Comparison of ENCODE assay signal across 1 cellular context in the genomic region with DNA sequence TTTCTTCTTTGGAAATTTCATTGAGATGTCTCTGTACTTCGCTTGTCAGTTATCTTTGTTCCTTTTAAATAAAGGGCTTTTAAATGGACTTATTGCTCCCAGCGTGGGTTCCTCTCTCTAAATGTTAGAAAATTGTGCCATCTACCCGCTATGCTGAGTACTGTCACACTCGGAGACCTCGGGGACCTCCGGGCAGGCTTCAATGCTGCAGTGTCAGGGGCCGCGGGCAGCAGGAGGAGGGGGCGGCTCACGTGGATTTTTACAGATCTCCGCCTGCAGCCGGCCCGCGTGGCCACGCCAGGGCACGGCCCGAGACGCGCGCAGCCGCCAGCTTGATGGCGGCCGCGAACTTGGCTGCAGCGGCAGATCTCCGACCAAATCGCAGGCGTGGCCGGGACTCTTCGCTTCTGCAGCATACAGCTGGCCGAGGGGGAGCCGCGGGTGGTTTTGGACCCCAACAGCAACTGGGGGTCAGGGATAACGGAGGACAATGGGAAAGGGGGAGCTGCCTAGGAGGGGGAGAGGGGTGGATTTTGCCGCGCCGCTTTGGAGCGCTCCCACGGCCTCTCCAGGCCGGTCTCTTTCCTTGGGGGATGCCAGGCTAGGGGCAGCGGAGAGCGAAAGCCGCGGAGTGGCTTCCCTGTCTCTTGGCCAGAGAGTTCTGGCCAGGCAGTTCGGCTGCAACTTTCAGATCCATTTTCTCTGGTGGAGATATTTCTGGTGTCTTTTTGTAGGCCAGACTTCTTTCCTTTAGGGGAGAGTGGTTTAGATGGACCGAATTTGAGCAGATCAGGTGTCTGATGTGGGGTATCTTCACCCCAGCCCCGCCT.
TF ChIP-seq lines count a peak whose summit lies in the region.

No MANE protein-coding gene starts in this region.

TF ChIP-seq in GM12878, 131 proteins besides CTCF, POLR2A, EP300 and RAD21 (continued from another document and continues in another):
- TF ChIP-seq, protein P1, sequence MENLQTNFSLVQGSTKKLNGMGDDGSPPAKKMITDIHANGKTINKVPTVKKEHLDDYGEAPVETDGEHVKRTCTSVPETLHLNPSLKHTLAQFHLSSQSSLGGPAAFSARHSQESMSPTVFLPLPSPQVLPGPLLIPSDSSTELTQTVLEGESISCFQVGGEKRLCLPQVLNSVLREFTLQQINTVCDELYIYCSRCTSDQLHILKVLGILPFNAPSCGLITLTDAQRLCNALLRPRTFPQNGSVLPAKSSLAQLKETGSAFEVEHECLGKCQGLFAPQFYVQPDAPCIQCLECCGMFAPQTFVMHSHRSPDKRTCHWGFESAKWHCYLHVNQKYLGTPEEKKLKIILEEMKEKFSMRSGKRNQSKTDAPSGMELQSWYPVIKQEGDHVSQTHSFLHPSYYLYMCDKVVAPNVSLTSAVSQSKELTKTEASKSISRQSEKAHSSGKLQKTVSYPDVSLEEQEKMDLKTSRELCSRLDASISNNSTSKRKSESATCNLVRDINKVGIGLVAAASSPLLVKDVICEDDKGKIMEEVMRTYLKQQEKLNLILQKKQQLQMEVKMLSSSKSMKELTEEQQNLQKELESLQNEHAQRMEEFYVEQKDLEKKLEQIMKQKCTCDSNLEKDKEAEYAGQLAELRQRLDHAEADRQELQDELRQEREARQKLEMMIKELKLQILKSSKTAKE (IDR thresholded peaks at IDR 0.05; ENCODE audit: low read depth, poor library complexity, severe bottlenecking), result peak; percentile 24
- no peak for TF ChIP-seq FOXK2 (IDR thresholded peaks at IDR 0.05)
- no peak; the same call in 1 of the 2 replicates for TF ChIP-seq BMI1 (IDR thresholded peaks at IDR 0.05; ENCODE audit: borderline replicate concordance)
- TF ChIP-seq, protein P2, sequence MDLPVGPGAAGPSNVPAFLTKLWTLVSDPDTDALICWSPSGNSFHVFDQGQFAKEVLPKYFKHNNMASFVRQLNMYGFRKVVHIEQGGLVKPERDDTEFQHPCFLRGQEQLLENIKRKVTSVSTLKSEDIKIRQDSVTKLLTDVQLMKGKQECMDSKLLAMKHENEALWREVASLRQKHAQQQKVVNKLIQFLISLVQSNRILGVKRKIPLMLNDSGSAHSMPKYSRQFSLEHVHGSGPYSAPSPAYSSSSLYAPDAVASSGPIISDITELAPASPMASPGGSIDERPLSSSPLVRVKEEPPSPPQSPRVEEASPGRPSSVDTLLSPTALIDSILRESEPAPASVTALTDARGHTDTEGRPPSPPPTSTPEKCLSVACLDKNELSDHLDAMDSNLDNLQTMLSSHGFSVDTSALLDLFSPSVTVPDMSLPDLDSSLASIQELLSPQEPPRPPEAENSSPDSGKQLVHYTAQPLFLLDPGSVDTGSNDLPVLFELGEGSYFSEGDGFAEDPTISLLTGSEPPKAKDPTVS (IDR thresholded peaks at IDR 0.05; ENCODE audit: low read depth, low read length), result no peak
- TF ChIP-seq ASH2L (IDR thresholded peaks at IDR 0.05; ENCODE audit: borderline replicate concordance, low read depth), result no peak
- no peak for TF ChIP-seq NFXL1 (IDR thresholded peaks at IDR 0.05; ENCODE audit: borderline replicate concordance)
- TF ChIP-seq NR2C2 (IDR thresholded peaks at IDR 0.05; ENCODE audit: borderline replicate concordance, control insufficient read depth, insufficient read length, low read depth), result no peak
- no peak for TF ChIP-seq CBX3 (IDR thresholded peaks at IDR 0.05; ENCODE audit: borderline replicate concordance, low read depth)
- TF ChIP-seq, protein P3, sequence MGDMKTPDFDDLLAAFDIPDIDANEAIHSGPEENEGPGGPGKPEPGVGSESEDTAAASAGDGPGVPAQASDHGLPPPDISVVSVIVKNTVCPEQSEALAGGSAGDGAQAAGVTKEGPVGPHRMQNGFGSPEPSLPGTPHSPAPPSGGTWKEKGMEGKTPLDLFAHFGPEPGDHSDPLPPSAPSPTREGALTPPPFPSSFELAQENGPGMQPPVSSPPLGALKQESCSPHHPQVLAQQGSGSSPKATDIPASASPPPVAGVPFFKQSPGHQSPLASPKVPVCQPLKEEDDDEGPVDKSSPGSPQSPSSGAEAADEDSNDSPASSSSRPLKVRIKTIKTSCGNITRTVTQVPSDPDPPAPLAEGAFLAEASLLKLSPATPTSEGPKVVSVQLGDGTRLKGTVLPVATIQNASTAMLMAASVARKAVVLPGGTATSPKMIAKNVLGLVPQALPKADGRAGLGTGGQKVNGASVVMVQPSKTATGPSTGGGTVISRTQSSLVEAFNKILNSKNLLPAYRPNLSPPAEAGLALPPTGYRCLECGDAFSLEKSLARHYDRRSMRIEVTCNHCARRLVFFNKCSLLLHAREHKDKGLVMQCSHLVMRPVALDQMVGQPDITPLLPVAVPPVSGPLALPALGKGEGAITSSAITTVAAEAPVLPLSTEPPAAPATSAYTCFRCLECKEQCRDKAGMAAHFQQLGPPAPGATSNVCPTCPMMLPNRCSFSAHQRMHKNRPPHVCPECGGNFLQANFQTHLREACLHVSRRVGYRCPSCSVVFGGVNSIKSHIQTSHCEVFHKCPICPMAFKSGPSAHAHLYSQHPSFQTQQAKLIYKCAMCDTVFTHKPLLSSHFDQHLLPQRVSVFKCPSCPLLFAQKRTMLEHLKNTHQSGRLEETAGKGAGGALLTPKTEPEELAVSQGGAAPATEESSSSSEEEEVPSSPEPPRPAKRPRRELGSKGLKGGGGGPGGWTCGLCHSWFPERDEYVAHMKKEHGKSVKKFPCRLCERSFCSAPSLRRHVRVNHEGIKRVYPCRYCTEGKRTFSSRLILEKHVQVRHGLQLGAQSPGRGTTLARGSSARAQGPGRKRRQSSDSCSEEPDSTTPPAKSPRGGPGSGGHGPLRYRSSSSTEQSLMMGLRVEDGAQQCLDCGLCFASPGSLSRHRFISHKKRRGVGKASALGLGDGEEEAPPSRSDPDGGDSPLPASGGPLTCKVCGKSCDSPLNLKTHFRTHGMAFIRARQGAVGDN (IDR thresholded peaks at IDR 0.05), result peak; percentile 89
- peak; percentile 85 to 88 for TF ChIP-seq BHLHE40 (IDR thresholded peaks at IDR 0.05; ENCODE audit: borderline replicate concordance in 1 of 2, low read depth in 2 of 2, low read length in 1 of 2)
- TF ChIP-seq PAX5 (IDR thresholded peaks at IDR 0.05; ENCODE audit: borderline replicate concordance, low read depth, low read length), result no peak
- 0 out of 2 replicates have a peak, but pooled peaks have one; percentile 49 for TF ChIP-seq RB1 (IDR thresholded peaks at IDR 0.05; ENCODE audit: borderline replicate concordance)
- no peak for TF ChIP-seq CREB1 (IDR thresholded peaks at IDR 0.05; ENCODE audit: low read depth)
- TF ChIP-seq CBX5 (IDR thresholded peaks at IDR 0.05; ENCODE audit: low read depth), result no peak
- peak; percentile 72; the same call in 1 of the 2 replicates for TF ChIP-seq ZSCAN29 (IDR thresholded peaks at IDR 0.05)
- TF ChIP-seq ZNF217 (IDR thresholded peaks at IDR 0.05), result no peak
- no peak for TF ChIP-seq SMAD1 (IDR thresholded peaks at IDR 0.05; ENCODE audit: low read depth, partially characterized antibody)
- TF ChIP-seq ESRRA (IDR thresholded peaks at IDR 0.05; ENCODE audit: low read length), result no peak
- TF ChIP-seq YBX1 (IDR thresholded peaks at IDR 0.05), result no peak
- no peak for TF ChIP-seq TBL1XR1 (IDR thresholded peaks at IDR 0.05; ENCODE audit: low read depth, low read length)
- TF ChIP-seq ZNF24 (IDR thresholded peaks at IDR 0.05), result no peak; the same call in 1 of the 2 replicates
- TF ChIP-seq, protein P4, sequence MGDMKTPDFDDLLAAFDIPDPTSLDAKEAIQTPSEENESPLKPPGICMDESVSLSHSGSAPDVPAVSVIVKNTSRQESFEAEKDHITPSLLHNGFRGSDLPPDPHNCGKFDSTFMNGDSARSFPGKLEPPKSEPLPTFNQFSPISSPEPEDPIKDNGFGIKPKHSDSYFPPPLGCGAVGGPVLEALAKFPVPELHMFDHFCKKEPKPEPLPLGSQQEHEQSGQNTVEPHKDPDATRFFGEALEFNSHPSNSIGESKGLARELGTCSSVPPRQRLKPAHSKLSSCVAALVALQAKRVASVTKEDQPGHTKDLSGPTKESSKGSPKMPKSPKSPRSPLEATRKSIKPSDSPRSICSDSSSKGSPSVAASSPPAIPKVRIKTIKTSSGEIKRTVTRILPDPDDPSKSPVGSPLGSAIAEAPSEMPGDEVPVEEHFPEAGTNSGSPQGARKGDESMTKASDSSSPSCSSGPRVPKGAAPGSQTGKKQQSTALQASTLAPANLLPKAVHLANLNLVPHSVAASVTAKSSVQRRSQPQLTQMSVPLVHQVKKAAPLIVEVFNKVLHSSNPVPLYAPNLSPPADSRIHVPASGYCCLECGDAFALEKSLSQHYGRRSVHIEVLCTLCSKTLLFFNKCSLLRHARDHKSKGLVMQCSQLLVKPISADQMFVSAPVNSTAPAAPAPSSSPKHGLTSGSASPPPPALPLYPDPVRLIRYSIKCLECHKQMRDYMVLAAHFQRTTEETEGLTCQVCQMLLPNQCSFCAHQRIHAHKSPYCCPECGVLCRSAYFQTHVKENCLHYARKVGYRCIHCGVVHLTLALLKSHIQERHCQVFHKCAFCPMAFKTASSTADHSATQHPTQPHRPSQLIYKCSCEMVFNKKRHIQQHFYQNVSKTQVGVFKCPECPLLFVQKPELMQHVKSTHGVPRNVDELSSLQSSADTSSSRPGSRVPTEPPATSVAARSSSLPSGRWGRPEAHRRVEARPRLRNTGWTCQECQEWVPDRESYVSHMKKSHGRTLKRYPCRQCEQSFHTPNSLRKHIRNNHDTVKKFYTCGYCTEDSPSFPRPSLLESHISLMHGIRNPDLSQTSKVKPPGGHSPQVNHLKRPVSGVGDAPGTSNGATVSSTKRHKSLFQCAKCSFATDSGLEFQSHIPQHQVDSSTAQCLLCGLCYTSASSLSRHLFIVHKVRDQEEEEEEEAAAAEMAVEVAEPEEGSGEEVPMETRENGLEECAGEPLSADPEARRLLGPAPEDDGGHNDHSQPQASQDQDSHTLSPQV (IDR thresholded peaks at IDR 0.05), result 0 out of 2 replicates have a peak, but pooled peaks have one; percentile 62
- TF ChIP-seq, protein P5, sequence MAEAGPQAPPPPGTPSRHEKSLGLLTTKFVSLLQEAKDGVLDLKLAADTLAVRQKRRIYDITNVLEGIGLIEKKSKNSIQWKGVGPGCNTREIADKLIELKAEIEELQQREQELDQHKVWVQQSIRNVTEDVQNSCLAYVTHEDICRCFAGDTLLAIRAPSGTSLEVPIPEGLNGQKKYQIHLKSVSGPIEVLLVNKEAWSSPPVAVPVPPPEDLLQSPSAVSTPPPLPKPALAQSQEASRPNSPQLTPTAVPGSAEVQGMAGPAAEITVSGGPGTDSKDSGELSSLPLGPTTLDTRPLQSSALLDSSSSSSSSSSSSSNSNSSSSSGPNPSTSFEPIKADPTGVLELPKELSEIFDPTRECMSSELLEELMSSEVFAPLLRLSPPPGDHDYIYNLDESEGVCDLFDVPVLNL (IDR thresholded peaks at IDR 0.05; ENCODE audit: low read depth, low read length), result no peak
- TF ChIP-seq DPF2 (IDR thresholded peaks at IDR 0.05), result no peak; the same call in 1 of the 2 replicates
- no peak for TF ChIP-seq SUZ12 (IDR thresholded peaks at IDR 0.05; ENCODE audit: unreplicated experiment)
- TF ChIP-seq, protein P6, sequence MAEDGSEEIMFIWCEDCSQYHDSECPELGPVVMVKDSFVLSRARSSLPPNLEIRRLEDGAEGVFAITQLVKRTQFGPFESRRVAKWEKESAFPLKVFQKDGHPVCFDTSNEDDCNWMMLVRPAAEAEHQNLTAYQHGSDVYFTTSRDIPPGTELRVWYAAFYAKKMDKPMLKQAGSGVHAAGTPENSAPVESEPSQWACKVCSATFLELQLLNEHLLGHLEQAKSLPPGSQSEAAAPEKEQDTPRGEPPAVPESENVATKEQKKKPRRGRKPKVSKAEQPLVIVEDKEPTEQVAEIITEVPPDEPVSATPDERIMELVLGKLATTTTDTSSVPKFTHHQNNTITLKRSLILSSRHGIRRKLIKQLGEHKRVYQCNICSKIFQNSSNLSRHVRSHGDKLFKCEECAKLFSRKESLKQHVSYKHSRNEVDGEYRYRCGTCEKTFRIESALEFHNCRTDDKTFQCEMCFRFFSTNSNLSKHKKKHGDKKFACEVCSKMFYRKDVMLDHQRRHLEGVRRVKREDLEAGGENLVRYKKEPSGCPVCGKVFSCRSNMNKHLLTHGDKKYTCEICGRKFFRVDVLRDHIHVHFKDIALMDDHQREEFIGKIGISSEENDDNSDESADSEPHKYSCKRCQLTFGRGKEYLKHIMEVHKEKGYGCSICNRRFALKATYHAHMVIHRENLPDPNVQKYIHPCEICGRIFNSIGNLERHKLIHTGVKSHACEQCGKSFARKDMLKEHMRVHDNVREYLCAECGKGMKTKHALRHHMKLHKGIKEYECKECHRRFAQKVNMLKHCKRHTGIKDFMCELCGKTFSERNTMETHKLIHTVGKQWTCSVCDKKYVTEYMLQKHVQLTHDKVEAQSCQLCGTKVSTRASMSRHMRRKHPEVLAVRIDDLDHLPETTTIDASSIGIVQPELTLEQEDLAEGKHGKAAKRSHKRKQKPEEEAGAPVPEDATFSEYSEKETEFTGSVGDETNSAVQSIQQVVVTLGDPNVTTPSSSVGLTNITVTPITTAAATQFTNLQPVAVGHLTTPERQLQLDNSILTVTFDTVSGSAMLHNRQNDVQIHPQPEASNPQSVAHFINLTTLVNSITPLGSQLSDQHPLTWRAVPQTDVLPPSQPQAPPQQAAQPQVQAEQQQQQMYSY (CRISPR knock-in tag; IDR thresholded peaks at IDR 0.05), result no peak
- TF ChIP-seq RCOR1 (conservative IDR thresholded peaks at IDR 0.05; ENCODE audit: low read depth, low read length), result no peak
- TF ChIP-seq, protein P7, sequence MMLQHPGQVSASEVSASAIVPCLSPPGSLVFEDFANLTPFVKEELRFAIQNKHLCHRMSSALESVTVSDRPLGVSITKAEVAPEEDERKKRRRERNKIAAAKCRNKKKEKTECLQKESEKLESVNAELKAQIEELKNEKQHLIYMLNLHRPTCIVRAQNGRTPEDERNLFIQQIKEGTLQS (IDR thresholded peaks at IDR 0.05; ENCODE audit: borderline replicate concordance, extremely low read depth, low read depth, low read length), result no peak
- peak; percentile 27; the same call in 1 of the 2 replicates for TF ChIP-seq RAD51 (IDR thresholded peaks at IDR 0.05)
- TF ChIP-seq, protein P8, sequence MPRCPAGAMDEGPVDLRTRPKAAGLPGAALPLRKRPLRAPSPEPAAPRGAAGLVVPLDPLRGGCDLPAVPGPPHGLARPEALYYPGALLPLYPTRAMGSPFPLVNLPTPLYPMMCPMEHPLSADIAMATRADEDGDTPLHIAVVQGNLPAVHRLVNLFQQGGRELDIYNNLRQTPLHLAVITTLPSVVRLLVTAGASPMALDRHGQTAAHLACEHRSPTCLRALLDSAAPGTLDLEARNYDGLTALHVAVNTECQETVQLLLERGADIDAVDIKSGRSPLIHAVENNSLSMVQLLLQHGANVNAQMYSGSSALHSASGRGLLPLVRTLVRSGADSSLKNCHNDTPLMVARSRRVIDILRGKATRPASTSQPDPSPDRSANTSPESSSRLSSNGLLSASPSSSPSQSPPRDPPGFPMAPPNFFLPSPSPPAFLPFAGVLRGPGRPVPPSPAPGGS (IDR thresholded peaks at IDR 0.05; ENCODE audit: borderline replicate concordance, insufficient read depth, low read depth, low read length, poor library complexity, severe bottlenecking), result no peak
- no peak for TF ChIP-seq EED (IDR thresholded peaks at IDR 0.05; ENCODE audit: low read depth)
- TF ChIP-seq PML (IDR thresholded peaks at IDR 0.05; ENCODE audit: low read length), result no peak
- TF ChIP-seq GATAD2B (conservative IDR thresholded peaks at IDR 0.05; ENCODE audit: low read depth), result 0 out of 2 replicates have a peak, but pooled peaks have one; percentile 68
- no peak for TF ChIP-seq CHD1 (IDR thresholded peaks at IDR 0.05; ENCODE audit: low read depth, low read length)
- TF ChIP-seq, protein P9, sequence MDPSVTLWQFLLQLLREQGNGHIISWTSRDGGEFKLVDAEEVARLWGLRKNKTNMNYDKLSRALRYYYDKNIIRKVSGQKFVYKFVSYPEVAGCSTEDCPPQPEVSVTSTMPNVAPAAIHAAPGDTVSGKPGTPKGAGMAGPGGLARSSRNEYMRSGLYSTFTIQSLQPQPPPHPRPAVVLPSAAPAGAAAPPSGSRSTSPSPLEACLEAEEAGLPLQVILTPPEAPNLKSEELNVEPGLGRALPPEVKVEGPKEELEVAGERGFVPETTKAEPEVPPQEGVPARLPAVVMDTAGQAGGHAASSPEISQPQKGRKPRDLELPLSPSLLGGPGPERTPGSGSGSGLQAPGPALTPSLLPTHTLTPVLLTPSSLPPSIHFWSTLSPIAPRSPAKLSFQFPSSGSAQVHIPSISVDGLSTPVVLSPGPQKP (IDR thresholded peaks at IDR 0.05; ENCODE audit: low read depth, low read length), result no peak
